8 cellular contexts compared by ENCODE assay signal in genomic region chr9:114894801-114895433, GRCh38. TPM values are rescaled to one million over a fixed set of nuclear protein-coding genes. Genes with fewer than 3 reads are reported as not detected.
DNase-seq lines count a peak whose midpoint lies in the region; ATAC-seq, FAIRE-seq and TF ChIP-seq lines count a peak whose summit lies in the region.

No MANE protein-coding gene starts in this region.

- DNase-seq in HTR-8/SVneo (ENCODE audit: insufficient read length, low spot score) = peak; percentile 68
- no peak for DNase-seq in T-cell
- DNase-seq in fibroblast of pulmonary artery (ENCODE audit: low read depth) = peak; percentile 98
- DNase-seq in retinal pigment epithelial cell (ENCODE audit: low read depth) = peak; percentile 78
- DNase-seq in KBM-7 = no peak
- DNase-seq in GM10266 (ENCODE audit: extremely low spot score) = no peak

- FAIRE-seq in HTR-8/SVneo (lab: Jason Lieb, UNC) = peak; percentile 77

- no peaks in the 10 kb centered on the region for H3K27me3 ChIP-seq in BLaER1 treated with 17β-estradiol and CSF1 and Interleukin-3, amounts not matched to agents 10 nM and 100 nM

- ATAC-seq in T-cell (replicated peaks in 1 of 4) (no peak), HG03571 (IDR thresholded peaks at IDR 0.05; ENCODE audit: unreplicated experiment) (no peak)

- H3K27me3 Mint-ChIP-seq in T-cell = no peaks in the 10 kb centered on the region

- H3K9me3 ChIP-seq in BLaER1 treated with 17β-estradiol and CSF1 and Interleukin-3, amounts not matched to agents 10 nM and 100 nM (replicated peaks in 1 of 11) = peaks cover 0 to 11% (median 0%) of the 10 kb centered on the region in 11 experiments; a peak in 2 of 22 replicates

- peaks cover 2 to 12% (median 5%) of the 10 kb centered on the region in 3 donors for H3K9me3 Mint-ChIP-seq in T-cell

- H3K4me2 ChIP-seq in BLaER1 treated with 17β-estradiol and CSF1 and Interleukin-3, amounts not matched to agents 10 nM and 100 nM = peak overlapping the region; percentile 17 to 83 (median 71); a peak in 21 of 22 replicates

- POLR2A ChIA-PET in T-cell (lab: Charles Lee) = no interaction called here

- no peaks in the 10 kb centered on the region for H4K20me1 ChIP-seq in BLaER1 treated with 17β-estradiol and CSF1 and Interleukin-3, amounts not matched to agents 10 nM and 100 nM

- TF ChIP-seq CTCF in fibroblast of pulmonary artery (IDR thresholded peaks at IDR 0.05; ENCODE audit: low read length, missing control alignments) = no peak
- TF ChIP-seq CTCF in retinal pigment epithelial cell (conservative IDR thresholded peaks at IDR 0.05; ENCODE audit: low read depth, low read length) = no peak
- no peak for TF ChIP-seq CTCF in GM10266 (IDR thresholded peaks at IDR 0.05; ENCODE audit: control insufficient read depth, insufficient read depth, low read depth, missing control alignments)

- peak overlapping the region in 2 of 11 experiments; percentile 20 to 46; a peak in 4 of 22 replicates for H3K9ac ChIP-seq in BLaER1 treated with 17β-estradiol and CSF1 and Interleukin-3, amounts not matched to agents 10 nM and 100 nM

- H3K36me3 ChIP-seq in BLaER1 treated with 17β-estradiol and CSF1 and Interleukin-3, amounts not matched to agents 10 nM and 100 nM = no peaks in the 10 kb centered on the region

- H3K4me1 ChIP-seq in BLaER1 treated with 17β-estradiol and CSF1 and Interleukin-3, amounts not matched to agents 10 nM and 100 nM = peaks cover 47 to 99% (median 75%) of the 10 kb centered on the region in 10 experiments

- peak overlapping the region in 1 of 3 donors; percentile 28 for H3K4me3 Mint-ChIP-seq in T-cell

- CTCF ChIA-PET in T-cell (lab: Charles Lee) = interaction anchor here in 1 of 2 donors (0.8 to 1.6 kb wide), 2 partner anchors 12 to 34 kb away, joined by 4 read pairs; no protein-coding TSS in a partner anchor

- H3K27ac ChIP-seq in BLaER1 treated with 17β-estradiol and CSF1 and Interleukin-3, amounts not matched to agents 10 nM and 100 nM = peak overlapping the region; percentile 13 to 83 (median 65); a peak in 17 of 22 replicates

- peak overlapping the region; percentile 72 to 82 for H3K27ac Mint-ChIP-seq in T-cell

- H3K36me3 Mint-ChIP-seq in T-cell = peaks cover 25% of the 10 kb centered on the region

- H3K4me1 Mint-ChIP-seq in T-cell = peaks cover 14 to 44% (median 35%) of the 10 kb centered on the region in 3 donors

- no peak overlapping the region for H3K4me3 ChIP-seq in BLaER1 treated with 17β-estradiol and CSF1 and Interleukin-3, amounts not matched to agents 10 nM and 100 nM
- H3K4me3 ChIP-seq in fibroblast of pulmonary artery (replicated peaks; ENCODE audit: low read depth, low read length) (no peak overlapping the region), retinal pigment epithelial cell (ENCODE audit: low read length) (no peak overlapping the region)

- in situ Hi-C loops in KBM-7 (cut with MboI; ENCODE audit: low pct_unique_long_range_greater_than_20kb, low sequenced_read_pairs) = no loop called here

RNA-seq across cellular contexts. Expression of gene TNFSF8, which starts 35.5 kb away (rescaled TPM):
- total RNA-seq in T-cell = 100 to 1,000 TPM in 1 of 5 donors, 10 to 100 TPM in 4; 42.9 to 102 (median 63.4) TPM

Comparison
In these comparisons a context has a peak if more than half of its experiments do, and no peak if none do; other contexts are left out.
1. DNase-seq: peak in HTR-8/SVneo (single experiment), fibroblast of pulmonary artery (single experiment) and retinal pigment epithelial cell (single experiment); none in T-cell (0 of 34), KBM-7 (single experiment) and GM10266 (single experiment).